ENCODE assay signal across 8 cellular contexts in the genomic region with DNA sequence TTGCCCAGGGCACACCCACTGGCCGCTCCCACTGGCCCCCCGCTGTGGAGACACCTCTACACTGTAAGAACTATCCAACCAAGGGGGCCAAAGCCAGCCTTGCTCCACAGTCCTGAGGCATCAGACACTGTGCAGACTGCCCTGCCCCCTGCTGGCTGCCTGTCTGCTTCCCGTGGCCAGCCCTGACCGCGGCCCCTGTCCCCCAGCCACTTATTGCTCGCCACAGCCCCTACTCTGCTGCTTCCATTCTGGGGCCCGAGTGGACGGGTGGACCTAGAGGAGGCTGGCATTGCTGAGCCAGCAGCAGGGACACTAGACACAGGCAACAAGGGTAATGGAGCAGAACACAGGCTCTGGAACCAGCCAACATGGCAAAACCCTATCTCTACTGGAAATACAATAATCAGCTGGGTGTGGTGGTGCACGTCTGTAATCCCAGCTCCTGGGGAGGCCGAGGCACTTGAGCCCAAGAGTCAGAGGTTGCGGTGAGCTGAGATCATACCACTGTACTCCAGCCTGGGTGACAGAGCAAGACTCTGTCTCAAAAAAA. TPM values are rescaled to one million over a fixed set of nuclear protein-coding genes. Genes with fewer than 3 reads are reported as not detected.
DNase-seq lines count a peak whose midpoint lies in the region; ATAC-seq, FAIRE-seq and TF ChIP-seq lines count a peak whose summit lies in the region.

No MANE protein-coding gene starts in this region.

- H3K27ac ChIP-seq in Karpas-422 (ENCODE audit: low read length) (no peak overlapping the region), trophoblast cell (ENCODE audit: low read depth, low read length) (peak overlapping the region; percentile 36)

- peak overlapping the region; percentile 48 for H3K4me2 ChIP-seq in Karpas-422 (ENCODE audit: low read depth, low read length, poor library complexity, severe bottlenecking)
- no peak overlapping the region for H3K4me2 ChIP-seq in trophoblast cell (ENCODE audit: low read length)

- H3K23ac ChIP-seq in trophoblast cell (ENCODE audit: low read length): no peak overlapping the region

- peak overlapping the region; percentile 72 for H2BK120ac ChIP-seq in trophoblast cell (ENCODE audit: insufficient read depth, low read length, poor library complexity)

- H3K9me2 ChIP-seq in Karpas-422 (replicated peaks; ENCODE audit: insufficient read depth, low read length): no peaks in the 10 kb centered on the region

- H3K79me1 ChIP-seq in trophoblast cell (ENCODE audit: low read length): peaks cover 14% of the 10 kb centered on the region

- H3K9me3 ChIP-seq in Karpas-422 (ENCODE audit: low read length): no peaks in the 10 kb centered on the region
- peaks cover 2% of the 10 kb centered on the region for H3K9me3 ChIP-seq in trophoblast cell (ENCODE audit: insufficient read depth, low read depth, low read length)

- H4K8ac ChIP-seq in trophoblast cell (ENCODE audit: low read depth, low read length): peak overlapping the region; percentile 70

- FAIRE-seq in GM12892 (lab: Jason Lieb, UNC): peak; percentile 70

- H3K18ac ChIP-seq in trophoblast cell (ENCODE audit: low read length): no peak overlapping the region

- H4K12ac ChIP-seq in trophoblast cell (ENCODE audit: low read depth, low read length): no peak overlapping the region

- ATAC-seq in HG02588 (IDR thresholded peaks at IDR 0.05; ENCODE audit: unreplicated experiment) (no peak), HG02970 (IDR thresholded peaks at IDR 0.05; ENCODE audit: low FRiP score, unreplicated experiment) (no peak)

- H4K20me1 ChIP-seq in Karpas-422 (ENCODE audit: insufficient read depth, low read depth, low read length): no peaks in the 10 kb centered on the region

- H3K4me3 ChIP-seq in Karpas-422 (ENCODE audit: low read length) (no peak overlapping the region), fibroblast of the aortic adventitia (ENCODE audit: low read depth, low read length) (no peak overlapping the region), trophoblast cell (ENCODE audit: low read depth, low read length) (no peak overlapping the region)

- H3K79me2 ChIP-seq in Karpas-422 (ENCODE audit: low read length) (no peaks in the 10 kb centered on the region), trophoblast cell (ENCODE audit: control insufficient read depth, insufficient read depth, low read length, poor library complexity) (no peaks in the 10 kb centered on the region)

- H3K36me3 ChIP-seq in Karpas-422 (ENCODE audit: insufficient read depth, low read length): no peaks in the 10 kb centered on the region
- no peaks in the 10 kb centered on the region for H3K36me3 ChIP-seq in trophoblast cell (ENCODE audit: control insufficient read depth in 1 of 2, insufficient read depth in 2 of 2, low read length in 2 of 2)

- WGBS in trophoblast cell (ENCODE audit: extremely low coverage, insufficient coverage, insufficient read length): no CpG with 5 or more reads among the region's 11 CpGs

- H3K9ac ChIP-seq in Karpas-422 (ENCODE audit: low read length): no peak overlapping the region
- H3K9ac ChIP-seq in trophoblast cell (ENCODE audit: low read length): no peak overlapping the region

- H4K91ac ChIP-seq in trophoblast cell (ENCODE audit: low read depth, low read length): peak overlapping the region; percentile 92

- H3K14ac ChIP-seq in trophoblast cell (ENCODE audit: low read length): peak overlapping the region; percentile 50

- peak overlapping the region; percentile 43; the same call in 1 of the 2 replicates for H2AFZ ChIP-seq in Karpas-422 (ENCODE audit: low read length)
- H2AFZ ChIP-seq in trophoblast cell (ENCODE audit: insufficient read depth, low read length, poor library complexity): no peak overlapping the region

- H2AK5ac ChIP-seq in trophoblast cell (ENCODE audit: low read length): no peak overlapping the region

- H2BK12ac ChIP-seq in trophoblast cell (ENCODE audit: low read length): peak overlapping the region; percentile 88

- peaks cover 4% of the 10 kb centered on the region for H3K4me1 ChIP-seq in Karpas-422 (ENCODE audit: low read length)
- peaks cover 3 to 18% of the 10 kb centered on the region in 2 experiments for H3K4me1 ChIP-seq in trophoblast cell (ENCODE audit: control insufficient read depth in 1 of 2, insufficient read depth in 2 of 2, low read length in 2 of 2)

- TF ChIP-seq CTCF in fibroblast of the aortic adventitia (IDR thresholded peaks at IDR 0.05; ENCODE audit: insufficient read depth, low read length): peak; percentile 65

- DNase-seq in GM12892 (ENCODE audit: insufficient read length): peak; percentile 46
- DNase-seq in Karpas-422: peak; percentile 78
- DNase-seq in activated CD8-positive, alpha-beta memory T cell treated with anti-CD3 and anti-CD28 coated beads for 24 hours: peak; percentile 79
- DNase-seq in fibroblast of the aortic adventitia (ENCODE audit: low read depth): peak; percentile 37
- DNase-seq in trophoblast cell: peak; percentile 44 to 67
- DNase-seq in glomerular visceral epithelial cell (ENCODE audit: extremely low spot score): no peak

- no peak overlapping the region for H3K4ac ChIP-seq in trophoblast cell (ENCODE audit: low read depth, low read length)

- no peak for TF ChIP-seq POLR2A in GM12892 (IDR thresholded peaks at IDR 0.05; ENCODE audit: low read depth, low read length)

- peak overlapping the region; percentile 48 for H2BK5ac ChIP-seq in trophoblast cell (ENCODE audit: low read depth, low read length, poor library complexity)

- H3K27me3 ChIP-seq in Karpas-422 (ENCODE audit: low read length) (no peaks in the 10 kb centered on the region), trophoblast cell (ENCODE audit: insufficient read depth, low read length) (no peaks in the 10 kb centered on the region)

RNA-seq across cellular contexts. Expression of gene LRRC37A3, which starts 19.7 kb away (rescaled TPM):
- polyA plus RNA-seq in GM12892 (2012; ENCODE audit: missing spikeins): 5.2 TPM
- total RNA-seq in Karpas-422 (2014; rRNA removed; shearing (Covaris generic); ENCODE audit: low replicate concordance): 7.0 and 10.1 TPM in 2 replicates
- total RNA-seq in fibroblast of the aortic adventitia (ENCODE audit: low replicate concordance): 8.9 and 10.1 TPM in 2 replicates
- 5.6 and 6.7 TPM in 2 replicates for polyA plus RNA-seq in trophoblast cell (2013)
